In genomic region chr10:14923972-14924371, GRCh38 we compare ENCODE assay signal across 1 cellular context.
TF ChIP-seq lines count a peak whose summit lies in the region.

No MANE protein-coding gene starts in this region.

TF ChIP-seq in HepG2, 621 proteins besides CTCF, POLR2A, EP300 and RAD21:
- TF ChIP-seq DMTF1 (CRISPR knock-in tag; IDR thresholded peaks at IDR 0.05), result no peak
- no peak for TF ChIP-seq ZNF704 (CRISPR knock-in tag; IDR thresholded peaks at IDR 0.05; ENCODE audit: borderline replicate concordance)
- TF ChIP-seq NR2F1 (CRISPR knock-in tag; IDR thresholded peaks at IDR 0.05), result no peak
- no peak for TF ChIP-seq ZNF326 (CRISPR knock-in tag; IDR thresholded peaks at IDR 0.05; ENCODE audit: borderline replicate concordance)
- peak; percentile 74; the same call in 1 of the 2 replicates for TF ChIP-seq ZBTB33 (CRISPR knock-in tag; IDR thresholded peaks at IDR 0.05)
- TF ChIP-seq ZNF709 (CRISPR knock-in tag; IDR thresholded peaks at IDR 0.05), result no peak
- TF ChIP-seq BATF2 (CRISPR knock-in tag; IDR thresholded peaks at IDR 0.05), result no peak
- no peak for TF ChIP-seq SKI (IDR thresholded peaks at IDR 0.05; ENCODE audit: partially characterized antibody)
